2 cellular contexts compared by ENCODE assay signal in the genomic region with DNA sequence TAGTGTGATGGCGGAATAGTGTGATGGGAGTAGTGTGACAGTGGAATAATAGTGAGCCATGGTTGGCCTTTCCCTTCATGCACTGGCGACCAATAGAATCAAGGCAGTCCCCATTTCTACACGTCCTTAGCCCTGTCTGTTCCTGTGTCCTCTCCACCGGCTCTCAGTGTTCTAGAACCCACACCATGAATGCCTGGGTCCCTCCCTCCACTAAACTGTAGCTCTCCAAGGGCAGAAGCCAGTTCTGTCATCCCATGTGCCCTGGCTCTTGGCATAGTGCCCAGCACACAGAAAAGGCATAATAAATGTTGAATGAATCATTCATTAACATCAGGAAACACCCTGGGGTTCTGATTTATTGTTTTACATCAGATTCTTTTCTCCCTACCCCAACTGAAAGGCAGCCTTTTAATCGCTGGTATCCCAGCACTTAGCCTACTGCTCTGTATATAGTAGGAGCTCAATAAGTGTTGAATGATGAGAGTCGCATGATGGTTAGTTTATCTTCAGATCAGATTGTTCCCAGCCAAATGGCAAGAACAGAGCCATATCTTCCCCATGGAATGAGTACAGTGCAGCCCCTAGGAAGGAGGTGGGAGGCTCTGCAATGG.
TF ChIP-seq lines count a peak whose summit lies in the region.

No MANE protein-coding gene starts in this region.

TF ChIP-seq in SK-N-SH treated with all-trans-retinoic acid at 6 μM for 48 hours, 23 proteins besides CTCF, POLR2A, EP300 and RAD21 (continued from another document):
- TF ChIP-seq, protein P1, sequence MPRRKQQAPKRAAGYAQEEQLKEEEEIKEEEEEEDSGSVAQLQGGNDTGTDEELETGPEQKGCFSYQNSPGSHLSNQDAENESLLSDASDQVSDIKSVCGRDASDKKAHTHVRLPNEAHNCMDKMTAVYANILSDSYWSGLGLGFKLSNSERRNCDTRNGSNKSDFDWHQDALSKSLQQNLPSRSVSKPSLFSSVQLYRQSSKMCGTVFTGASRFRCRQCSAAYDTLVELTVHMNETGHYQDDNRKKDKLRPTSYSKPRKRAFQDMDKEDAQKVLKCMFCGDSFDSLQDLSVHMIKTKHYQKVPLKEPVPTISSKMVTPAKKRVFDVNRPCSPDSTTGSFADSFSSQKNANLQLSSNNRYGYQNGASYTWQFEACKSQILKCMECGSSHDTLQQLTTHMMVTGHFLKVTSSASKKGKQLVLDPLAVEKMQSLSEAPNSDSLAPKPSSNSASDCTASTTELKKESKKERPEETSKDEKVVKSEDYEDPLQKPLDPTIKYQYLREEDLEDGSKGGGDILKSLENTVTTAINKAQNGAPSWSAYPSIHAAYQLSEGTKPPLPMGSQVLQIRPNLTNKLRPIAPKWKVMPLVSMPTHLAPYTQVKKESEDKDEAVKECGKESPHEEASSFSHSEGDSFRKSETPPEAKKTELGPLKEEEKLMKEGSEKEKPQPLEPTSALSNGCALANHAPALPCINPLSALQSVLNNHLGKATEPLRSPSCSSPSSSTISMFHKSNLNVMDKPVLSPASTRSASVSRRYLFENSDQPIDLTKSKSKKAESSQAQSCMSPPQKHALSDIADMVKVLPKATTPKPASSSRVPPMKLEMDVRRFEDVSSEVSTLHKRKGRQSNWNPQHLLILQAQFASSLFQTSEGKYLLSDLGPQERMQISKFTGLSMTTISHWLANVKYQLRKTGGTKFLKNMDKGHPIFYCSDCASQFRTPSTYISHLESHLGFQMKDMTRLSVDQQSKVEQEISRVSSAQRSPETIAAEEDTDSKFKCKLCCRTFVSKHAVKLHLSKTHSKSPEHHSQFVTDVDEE (CRISPR knock-in tag; IDR thresholded peaks at IDR 0.05) = no peak
- TF ChIP-seq ZFP30 (CRISPR knock-in tag; IDR thresholded peaks at IDR 0.05) (no peak), TOX (CRISPR knock-in tag; IDR thresholded peaks at IDR 0.05; ENCODE audit: borderline replicate concordance) (no peak), ZFP3 (CRISPR knock-in tag; IDR thresholded peaks at IDR 0.05) (no peak), CSDC2 (CRISPR knock-in tag; IDR thresholded peaks at IDR 0.05) (no peak), SNAI2 (CRISPR knock-in tag; IDR thresholded peaks at IDR 0.05) (no peak)

TF ChIP-seq in SK-N-SH, 30 proteins besides CTCF, POLR2A, EP300 and RAD21 (continued from another document):
- no peak for TF ChIP-seq RXRA (IDR thresholded peaks at IDR 0.05; ENCODE audit: borderline replicate concordance, low read depth)
- TF ChIP-seq POLR2AphosphoS5 (IDR thresholded peaks at IDR 0.05; ENCODE audit: low read depth, low read length) = no peak
- no peak for TF ChIP-seq RFX5 (IDR thresholded peaks at IDR 0.05; ENCODE audit: low read length)
